16 cellular contexts compared by ENCODE assay signal in genomic region chr17:4740584-4740983, GRCh38. TPM values are rescaled to one million over a fixed set of nuclear protein-coding genes. Genes with fewer than 3 reads are reported as not detected.
DNase-seq lines count a peak whose midpoint lies in the region; ATAC-seq, FAIRE-seq and TF ChIP-seq lines count a peak whose summit lies in the region.
"Had no signal": no experiment of that assay in that cellular context is flagged by ENCODE, and none has a peak within 500 bp of the region (broad histone marks: within the 10 kb centered on the region; RNA-seq: fewer than 3 reads in every experiment).

No MANE protein-coding gene starts in this region.

- H3K4me2 ChIP-seq in GM23338 (no peak overlapping the region), astrocyte (ENCODE audit: low read length) (no peak overlapping the region), mesendoderm (ENCODE audit: low read length) (no peak overlapping the region)

- no peak overlapping the region for H3K27ac ChIP-seq in CD4-positive, CD25-positive, alpha-beta regulatory T cell (ENCODE audit: insufficient read depth, low read length, poor library complexity, severe bottlenecking)
- H3K27ac ChIP-seq in GM23338 (ENCODE audit: low read depth) (no peak overlapping the region), astrocyte (ENCODE audit: low read depth, low read length) (no peak overlapping the region), mesendoderm (ENCODE audit: low read depth, low read length) (no peak overlapping the region)
- H3K27ac ChIP-seq: BLaER1 had no signal

- no peaks in the 10 kb centered on the region for H3K9me3 Mint-ChIP-seq in CD4-positive, CD25-positive, alpha-beta regulatory T cell
- H3K9me3 Mint-ChIP-seq in GM23338 (no peaks in the 10 kb centered on the region; the same call in 1 of the 3 replicates), astrocyte (ENCODE audit: unreplicated experiment) (no peaks in the 10 kb centered on the region), nephron (no peaks in the 10 kb centered on the region)

- H2BK15ac ChIP-seq in mesendoderm (replicated peaks; ENCODE audit: low read depth), result no peak overlapping the region

- H3K56ac ChIP-seq in mesendoderm (ENCODE audit: low read length), result no peak overlapping the region

- H3K79me2 ChIP-seq in GM23338 (replicated peaks; ENCODE audit: insufficient read depth) (no peaks in the 10 kb centered on the region), astrocyte (ENCODE audit: insufficient read depth, low read length) (no peaks in the 10 kb centered on the region), mesendoderm (ENCODE audit: control insufficient read depth, insufficient read depth, low read length) (no peaks in the 10 kb centered on the region)

- H3K4me1 Mint-ChIP-seq in CD4-positive, CD25-positive, alpha-beta regulatory T cell, result peaks cover 0 to 25% (median 2%) of the 10 kb centered on the region in 4 donors
- H3K4me1 Mint-ChIP-seq in GM23338 (peaks cover 16% of the 10 kb centered on the region), astrocyte (ENCODE audit: low read depth, unreplicated experiment) (no peaks in the 10 kb centered on the region), nephron (peaks cover 7% of the 10 kb centered on the region)

- H3K27ac Mint-ChIP-seq in CD4-positive, CD25-positive, alpha-beta regulatory T cell, result peak overlapping the region; percentile 16 to 96 (median 78)
- H3K27ac Mint-ChIP-seq in GM23338 (no peak overlapping the region), astrocyte (ENCODE audit: unreplicated experiment) (no peak overlapping the region), nephron (peak overlapping the region in 1 of 3 experiments; percentile 5)

- FAIRE-seq in astrocyte (lab: Jason Lieb, UNC), result no peak

- TF ChIP-seq CTCF in GM23338 (conservative IDR thresholded peaks at IDR 0.05; ENCODE audit: low read depth in 2 of 2) (no peak), astrocyte (IDR thresholded peaks at IDR 0.05; ENCODE audit: insufficient read depth, low read depth, low read length) (no peak), nephron (IDR thresholded peaks at IDR 0.05; ENCODE audit: unreplicated experiment in 3 of 3) (no peak)

- H3K9me2 ChIP-seq in GM23338 (ENCODE audit: insufficient read depth), result no peaks in the 10 kb centered on the region

- H2AFZ ChIP-seq in GM23338 (no peak overlapping the region), astrocyte (ENCODE audit: low read depth, low read length) (no peak overlapping the region)

- peaks cover 25% of the 10 kb centered on the region for H3K4me1 ChIP-seq in CD4-positive, CD25-positive, alpha-beta regulatory T cell (ENCODE audit: control insufficient read depth, insufficient read depth, low read length, poor library complexity, severe bottlenecking)
- H3K4me1 ChIP-seq in GM23338 (ENCODE audit: insufficient read depth) (peaks cover 9% of the 10 kb centered on the region; the same call in 1 of the 2 replicates), astrocyte (ENCODE audit: insufficient read depth, low read length) (peaks cover 12% of the 10 kb centered on the region), mesendoderm (ENCODE audit: control insufficient read depth, low read depth, low read length) (no peaks in the 10 kb centered on the region)
- H3K4me1 ChIP-seq: upper lobe of right lung had no signal

- ATAC-seq in CD4-positive, CD25-positive, alpha-beta regulatory T cell (ENCODE audit: low read depth in 2 of 2), result no peak
- no peak for ATAC-seq in GM23338
- no peak for ATAC-seq in GM19463 (IDR thresholded peaks at IDR 0.05; ENCODE audit: unreplicated experiment)

- no peak overlapping the region for H3K23ac ChIP-seq in mesendoderm (ENCODE audit: low read length)

- no peak overlapping the region for H3K18ac ChIP-seq in mesendoderm (ENCODE audit: low read length)

- peak overlapping the region; percentile 78 to 94 (median 88) for H3K4me3 Mint-ChIP-seq in CD4-positive, CD25-positive, alpha-beta regulatory T cell
- H3K4me3 Mint-ChIP-seq in GM23338 (peak overlapping the region; percentile 70), astrocyte (ENCODE audit: unreplicated experiment) (peak overlapping the region; percentile 85), nephron (peak overlapping the region; percentile 77 to 87 (median 84))

- H2AK5ac ChIP-seq in mesendoderm (ENCODE audit: low read length), result no peak overlapping the region

- H3K27me3 ChIP-seq in CD4-positive, CD25-positive, alpha-beta regulatory T cell (ENCODE audit: control insufficient read depth, insufficient read depth, low read length), result peaks cover 9% of the 10 kb centered on the region
- peaks cover 72% of the 10 kb centered on the region for H3K27me3 ChIP-seq in GM23338 (ENCODE audit: insufficient read depth)
- H3K27me3 ChIP-seq in astrocyte (ENCODE audit: insufficient read depth, low read length), result peaks cover 44% of the 10 kb centered on the region
- H3K27me3 ChIP-seq in mesendoderm (ENCODE audit: insufficient read depth, low read length, poor library complexity), result peaks cover 35% of the 10 kb centered on the region
- H3K27me3 ChIP-seq: upper lobe of right lung had no signal

- H3K9me3 ChIP-seq in CD4-positive, CD25-positive, alpha-beta regulatory T cell (ENCODE audit: control insufficient read depth in 2 of 2, low read length in 2 of 2), result no peaks in the 10 kb centered on the region
- H3K9me3 ChIP-seq in astrocyte (ENCODE audit: insufficient read depth, low read depth, low read length), result no peaks in the 10 kb centered on the region
- H3K9me3 ChIP-seq: BLaER1, upper lobe of right lung had no signal

- H4K20me1 ChIP-seq in GM23338 (replicated peaks; ENCODE audit: insufficient read depth), result 0 out of 2 replicates have a peak, but pooled peaks cover 5% of the 10 kb centered on the region
- no peaks in the 10 kb centered on the region for H4K20me1 ChIP-seq in astrocyte (ENCODE audit: insufficient read depth, low read length)

- no peaks in the 10 kb centered on the region for H3K36me3 ChIP-seq in CD4-positive, CD25-positive, alpha-beta regulatory T cell (ENCODE audit: control insufficient read depth, insufficient read depth, low read length)
- no peaks in the 10 kb centered on the region for H3K36me3 ChIP-seq in GM23338 (ENCODE audit: insufficient read depth)
- H3K36me3 ChIP-seq in astrocyte (ENCODE audit: insufficient read depth, low read length), result no peaks in the 10 kb centered on the region
- no peaks in the 10 kb centered on the region for H3K36me3 ChIP-seq in mesendoderm (ENCODE audit: control insufficient read depth, insufficient read depth, low read length)
- H3K36me3 ChIP-seq: BLaER1, upper lobe of right lung had no signal

- no peak overlapping the region for H4K8ac ChIP-seq in mesendoderm (ENCODE audit: low read depth, low read length)

- WGBS in mesendoderm (ENCODE audit: extremely low coverage, insufficient coverage, low lambda C conversion rate), result no CpG with 5 or more reads among the region's 8 CpGs

- no peak overlapping the region for H2BK120ac ChIP-seq in mesendoderm (ENCODE audit: low read depth, low read length)

- no peak overlapping the region for H2BK5ac ChIP-seq in mesendoderm (ENCODE audit: low read length)

- no peak overlapping the region for H3K4me3 ChIP-seq in CD4-positive, CD25-positive, alpha-beta regulatory T cell (ENCODE audit: low read depth, low read length)
- H3K4me3 ChIP-seq in GM23338, result peak overlapping the region; percentile 75; the same call in 1 of the 2 replicates
- no peak overlapping the region for H3K4me3 ChIP-seq in astrocyte (ENCODE audit: insufficient read depth, low read depth, low read length)
- no peak overlapping the region for H3K4me3 ChIP-seq in mesendoderm (ENCODE audit: low read length)

- peaks cover 13% of the 10 kb centered on the region; the same call in 1 of the 2 replicates for H3F3A ChIP-seq in GM23338 (replicated peaks; ENCODE audit: low read depth)

- H3K9ac ChIP-seq in astrocyte (ENCODE audit: low read length) (no peak overlapping the region), mesendoderm (ENCODE audit: low read length) (no peak overlapping the region)

- peaks cover 53% of the 10 kb centered on the region for H3K27me3 Mint-ChIP-seq in CD4-positive, CD25-positive, alpha-beta regulatory T cell
- H3K27me3 Mint-ChIP-seq in GM23338 (ENCODE audit: insufficient read depth, low read depth, poor library complexity), result peaks cover 66% of the 10 kb centered on the region
- H3K27me3 Mint-ChIP-seq in astrocyte (ENCODE audit: low read depth, unreplicated experiment), result peaks cover 57% of the 10 kb centered on the region
- H3K27me3 Mint-ChIP-seq in nephron (ENCODE audit: low read depth), result peaks cover 95% of the 10 kb centered on the region

- DNase-seq in CD4-positive, CD25-positive, alpha-beta regulatory T cell, result no peak
- no peak for DNase-seq in GM23338 (ENCODE audit: low spot score)
- no peak for DNase-seq in astrocyte (ENCODE audit: low read depth)
- DNase-seq in foreskin melanocyte, result no peak
- no peak for DNase-seq in mesendoderm
- DNase-seq: midbrain, MM.1S, NCI-H2081 treated with DMSO at 0.1 percent for 48 hours, NCI-H748 treated with DMSO at 0.1 percent for 48 hours, T1000, upper lobe of right lung had no signal

- H3K4ac ChIP-seq in mesendoderm (ENCODE audit: low read depth, low read length), result no peak overlapping the region

- H3K36me3 Mint-ChIP-seq in CD4-positive, CD25-positive, alpha-beta regulatory T cell, result no peaks in the 10 kb centered on the region
- H3K36me3 Mint-ChIP-seq in GM23338 (ENCODE audit: low read depth) (no peaks in the 10 kb centered on the region; the same call in 2 of the 3 replicates), astrocyte (ENCODE audit: low read depth, unreplicated experiment) (peaks cover 9% of the 10 kb centered on the region), nephron (ENCODE audit: low read depth) (no peaks in the 10 kb centered on the region)

- H4K5ac ChIP-seq in mesendoderm (ENCODE audit: low read length), result no peak overlapping the region

- H3K79me1 ChIP-seq in mesendoderm (ENCODE audit: low read length), result no peaks in the 10 kb centered on the region

RNA-seq across cellular contexts. Expression of gene CXCL16, which starts 0.9 kb away (rescaled TPM):
- total RNA-seq in CD4-positive, CD25-positive, alpha-beta regulatory T cell, result 7.3 TPM
- polyA plus RNA-seq in CD4-positive, CD25-positive, alpha-beta regulatory T cell, result under 1 TPM in 3 of 4 donors, not detected in 1; 0.41 to 0.79 (median 0.45) TPM
- 4.1 and 6.8 TPM in 2 replicates for total RNA-seq in GM23338 (2014; rRNA removed; shearing (Covaris generic))
- 3.7 and 4.0 TPM in 2 replicates for polyA plus RNA-seq in GM23338 (2016; fragmentation: Nextera tagmentation; extraction: Ambion mirVana)
- 2.2 and 3.2 TPM in 2 replicates for total RNA-seq in astrocyte
- 0.46 TPM for polyA plus RNA-seq in mesendoderm (2013, experiment 1 of 2)
- polyA plus RNA-seq in mesendoderm (2013, experiment 2 of 2), result 0.45 TPM

RNA-seq across cellular contexts. Expression of gene ZMYND15, which starts 1.0 kb away (rescaled TPM):
- total RNA-seq in CD4-positive, CD25-positive, alpha-beta regulatory T cell, result 1.0 TPM
- not detected for polyA plus RNA-seq in CD4-positive, CD25-positive, alpha-beta regulatory T cell
- total RNA-seq in GM23338 (2014; rRNA removed; shearing (Covaris generic)), result 1.4 TPM in 1 of 2 replicates, not detected in the other
- polyA plus RNA-seq in GM23338 (2016; fragmentation: Nextera tagmentation; extraction: Ambion mirVana), result 0.21 and 0.32 TPM in 2 replicates
- total RNA-seq in astrocyte, result 0.09 and 0.12 TPM in 2 replicates
- polyA plus RNA-seq in mesendoderm (2013, experiment 1 of 2), result 0.11 TPM
- 0.08 TPM for polyA plus RNA-seq in mesendoderm (2013, experiment 2 of 2)
- total RNA-seq: dermis microvascular lymphatic vessel endothelial cell had no signal

RNA-seq across cellular contexts. Expression of gene MED11, which starts 9.4 kb away (rescaled TPM):
- 9.3 TPM for total RNA-seq in CD4-positive, CD25-positive, alpha-beta regulatory T cell
- 10 to 100 TPM; 40.0 to 46.8 (median 43.9) TPM for polyA plus RNA-seq in CD4-positive, CD25-positive, alpha-beta regulatory T cell
- 15.5 and 16.7 TPM in 2 replicates for total RNA-seq in GM23338 (2014; rRNA removed; shearing (Covaris generic))
- 32.8 and 33.3 TPM in 2 replicates for polyA plus RNA-seq in GM23338 (2016; fragmentation: Nextera tagmentation; extraction: Ambion mirVana)
- total RNA-seq in astrocyte, result 8.5 and 9.9 TPM in 2 replicates
- 25.0 TPM for polyA plus RNA-seq in mesendoderm (2013, experiment 1 of 2)
- 26.6 TPM for polyA plus RNA-seq in mesendoderm (2013, experiment 2 of 2)

RNA-seq across cellular contexts. Expression of gene ARRB2, which starts 30.2 kb away (rescaled TPM):
- total RNA-seq in CD4-positive, CD25-positive, alpha-beta regulatory T cell, result 197 TPM
- polyA plus RNA-seq in CD4-positive, CD25-positive, alpha-beta regulatory T cell, result 10 to 100 TPM; 22.4 to 37.5 (median 28.9) TPM
- 23.0 and 45.0 TPM in 2 replicates for total RNA-seq in GM23338 (2014; rRNA removed; shearing (Covaris generic))
- 37.3 and 39.5 TPM in 2 replicates for polyA plus RNA-seq in GM23338 (2016; fragmentation: Nextera tagmentation; extraction: Ambion mirVana)
- total RNA-seq in astrocyte, result 6.3 and 10.3 TPM in 2 replicates
- polyA plus RNA-seq in mesendoderm (2013, experiment 1 of 2), result 33.5 TPM
- polyA plus RNA-seq in mesendoderm (2013, experiment 2 of 2), result 33.1 TPM

RNA-seq across cellular contexts. Expression of gene TM4SF5, which starts 31.1 kb away (rescaled TPM):
- total RNA-seq in CD4-positive, CD25-positive, alpha-beta regulatory T cell, result not detected
- not detected for polyA plus RNA-seq in CD4-positive, CD25-positive, alpha-beta regulatory T cell
- total RNA-seq in GM23338 (2014; rRNA removed; shearing (Covaris generic)), result not detected in 2 replicates
- polyA plus RNA-seq in GM23338 (2016; fragmentation: Nextera tagmentation; extraction: Ambion mirVana), result not detected in 2 replicates
- not detected in 2 replicates for total RNA-seq in astrocyte
- not detected for polyA plus RNA-seq in mesendoderm (2013, experiment 1 of 2)
- polyA plus RNA-seq in mesendoderm (2013, experiment 2 of 2), result not detected
- total RNA-seq: aorta, dermis microvascular lymphatic vessel endothelial cell, upper lobe of right lung had no signal

Comparison
In these comparisons a context has a peak if more than half of its experiments do, and no peak if none do; other contexts are left out.
1. H3K27ac Mint-ChIP-seq: peak in CD4-positive, CD25-positive, alpha-beta regulatory T cell (3 of 3); none in GM23338 (single experiment) and astrocyte (single experiment).
2. Peak in every context shown above with its lines, with median percentiles within 50 percentile points of each other: H3K4me3 Mint-ChIP-seq.